In genomic region chr22:20295262-20296064, GRCh38 we compare ENCODE assay signal across 16 cellular contexts.
"Had no signal": no experiment of that assay in that cellular context is flagged by ENCODE, and none has a peak within 500 bp of the region (broad histone marks: within the 10 kb centered on the region; RNA-seq: fewer than 3 reads in every experiment).

No MANE protein-coding gene starts in this region.

- H3K9me3 Mint-ChIP-seq: naive thymus-derived CD4-positive, alpha-beta T cell; nephron progenitor cell; type B pancreatic cell had no signal

- H3K27me3 ChIP-seq: ovary, uterus had no signal

- DNase-seq: effector CD4-positive, alpha-beta T cell; heart right ventricle; hypothalamus; kidney glomerular epithelial cell; naive thymus-derived CD4-positive, alpha-beta T cell; nephron progenitor cell; ovary; small intestine; stimulated activated CD4-positive, alpha-beta T cell treated with anti-CD3 and anti-CD28 coated beads, Interleukin-12 subunit alpha, Interleukin-12 subunit beta, amount 100 ng/mL, for 4 hours; stimulated activated naive CD4-positive, alpha-beta T cell; uterus had no signal

- H3K27ac Mint-ChIP-seq: nephron progenitor cell, progenitor cell of endocrine pancreas, type B pancreatic cell had no signal

- H3K9me3 ChIP-seq: heart right ventricle, ovary, uterus had no signal

- H3K27ac ChIP-seq: coronary artery, heart right ventricle, ovary, uterus had no signal

- H3K36me3 ChIP-seq: heart right ventricle, ovary, uterus had no signal

- H3K36me3 Mint-ChIP-seq: naive thymus-derived CD4-positive, alpha-beta T cell; type B pancreatic cell had no signal

- H3K4me3 Mint-ChIP-seq: nephron progenitor cell, type B pancreatic cell had no signal

- H3K4me3 ChIP-seq: coronary artery, heart right ventricle, ovary, uterus had no signal

- ATAC-seq: esophagus mucosa; heart right ventricle; naive thymus-derived CD4-positive, alpha-beta T cell; right cardiac atrium had no signal
